Comparison of ENCODE assay signal across 9 cellular contexts in genomic region chr1:168735987-168736386, GRCh38. TPM values are rescaled to one million over a fixed set of nuclear protein-coding genes. Genes with fewer than 3 reads are reported as not detected.
"Had no signal": no experiment of that assay in that cellular context is flagged by ENCODE, and none has a peak within 500 bp of the region (broad histone marks: within the 10 kb centered on the region; RNA-seq: fewer than 3 reads in every experiment).

No MANE protein-coding gene starts in this region.

- ATAC-seq: GM23338, HCT116 had no signal

- DNase-seq: GM23248, GOT3, H7, H9, HCEC 1CT, HFFc6 had no signal

RNA-seq across cellular contexts. Expression of gene DPT, which starts 7.0 kb away (rescaled TPM):
- total RNA-seq: GM23338, H1, H7, H9, HFFc6 had no signal
